ENCODE assay signal across 8 cellular contexts in genomic region chr3:58529516-58530353, GRCh38. TPM values are rescaled to one million over a fixed set of nuclear protein-coding genes. Genes with fewer than 3 reads are reported as not detected.
A peak's percentile ranks its signal among the peaks of the same experiment; 100 is the strongest.
DNase-seq lines count a peak whose midpoint lies in the region; ATAC-seq and TF ChIP-seq lines count a peak whose summit lies in the region.

No MANE protein-coding gene starts in this region.

- POLR2A ChIA-PET in AG04449 (lab: Yijun Ruan, JAX) = no interaction called here

- 75 to 78% (median 76%) methylated on average over 15 of the region's 15 CpGs for WGBS in ovary, 3 donors
- 86 to 94% (median 92%) methylated on average over 13 to 15 of the region's 15 CpGs for WGBS in spleen, 5 donors

- H3K27me3 ChIP-seq in ovary = no peaks in the 10 kb centered on the region
- H3K27me3 ChIP-seq in spleen (replicated peaks in 1 of 7) = no peaks in the 10 kb centered on the region

- no peak overlapping the region for H3K27ac ChIP-seq in ovary
- H3K27ac ChIP-seq in spleen = no peak overlapping the region

- no peak for ATAC-seq in GM19467 (IDR thresholded peaks at IDR 0.05; ENCODE audit: unreplicated experiment)

- TF ChIP-seq CTCF in AG04449 (IDR thresholded peaks at IDR 0.05; ENCODE audit: insufficient read depth, low read length, missing control alignments) = peak; percentile 28
- TF ChIP-seq CTCF in GM12874 (IDR thresholded peaks at IDR 0.05; ENCODE audit: insufficient read depth, low read depth, low read length) = peak; percentile 40; the same call in 1 of the 2 replicates
- peak; percentile 36 for TF ChIP-seq CTCF in fibroblast of villous mesenchyme (IDR thresholded peaks at IDR 0.05; ENCODE audit: insufficient read depth, low read depth, low read length)
- no peak for TF ChIP-seq CTCF in ovary (IDR thresholded peaks at IDR 0.05)
- TF ChIP-seq CTCF in spleen (IDR thresholded peaks at IDR 0.05 in 8 of 11, conservative IDR thresholded peaks at IDR 0.05 in 3 of 11) = no peak

- intact Hi-C loops in ovary (cut with DNase I) = loop anchor here in 2 of 4 donors (5.0 to 10.0 kb wide), 5 partner anchors 37 to 335 kb away; partner anchors contain the start of genes HTD2 (in 1 of the 2), KCTD6 (in 1 of the 2) and RPP14 (in 1 of the 2)
- intact Hi-C loops in spleen (cut with DNase I; ENCODE audit: low total_unique reads) = loop anchor here (10.0 kb wide), 2 partner anchors 65 to 205 kb away; no protein-coding TSS in a partner anchor

- no peak for TF ChIP-seq EP300 in ovary (IDR thresholded peaks at IDR 0.05)

- no peak for DNase-seq in AG04449 (ENCODE audit: low read depth, low spot score)
- peak; percentile 37 for DNase-seq in RPMI8226
- DNase-seq in fibroblast of villous mesenchyme (ENCODE audit: low read depth) = peak; percentile 17
- no peak for DNase-seq in ovary
- DNase-seq in AG08396 (ENCODE audit: low spot score) = no peak
- DNase-seq in spleen = no peak

- no peak for TF ChIP-seq POLR2A in ovary (IDR thresholded peaks at IDR 0.05)
- TF ChIP-seq POLR2A in spleen (IDR thresholded peaks at IDR 0.05) = no peak

- H3K36me3 ChIP-seq in ovary (no peaks in the 10 kb centered on the region), spleen (no peaks in the 10 kb centered on the region)

- H3K9me3 ChIP-seq in ovary = no peaks in the 10 kb centered on the region
- H3K9me3 ChIP-seq in spleen = no peaks in the 10 kb centered on the region

- no peak overlapping the region for H3K4me3 ChIP-seq in AG04449 (ENCODE audit: low read depth, low read length)
- no peak overlapping the region for H3K4me3 ChIP-seq in fibroblast of villous mesenchyme (ENCODE audit: low read depth, low read length)
- H3K4me3 ChIP-seq in ovary = no peak overlapping the region
- no peak overlapping the region for H3K4me3 ChIP-seq in spleen

- peaks cover 2% of the 10 kb centered on the region for H3K4me1 ChIP-seq in ovary (ENCODE audit: insufficient read depth)
- peaks cover 0 to 18% (median 8%) of the 10 kb centered on the region in 6 donors for H3K4me1 ChIP-seq in spleen

- CTCF ChIA-PET in AG04449 (lab: Yijun Ruan, JAX) = interaction anchor here (1.0 to 11.0 kb wide), 10 partner anchors 9 to 275 kb away, joined by 3 to 105 read pairs (median 14); partner anchors contain the start of genes ACOX2, HTD2, KCTD6 and RPP14

RNA-seq across cellular contexts. Expression of gene ACOX2, which starts 7.3 kb away (rescaled TPM):
- total RNA-seq in fibroblast of villous mesenchyme (12.1 and 13.9 TPM in 2 replicates), ovary (10 to 100 TPM in 6 of 7 donors, 1 to 10 TPM in 1; 6.8 to 26.4 (median 23.2) TPM), spleen (10 to 100 TPM in 1 of 7 donors, 1 to 10 TPM in 6; 1.3 to 11.5 (median 3.3) TPM)
- polyA plus RNA-seq in ovary (10 to 100 TPM; 25.4 to 57.7 TPM), spleen (1 to 10 TPM; 4.5 to 6.2 (median 5.5) TPM)

RNA-seq across cellular contexts. Expression of gene KCTD6, which starts 37.8 kb away (rescaled TPM):
- total RNA-seq in fibroblast of villous mesenchyme (8.1 and 10.4 TPM in 2 replicates), ovary (10 to 100 TPM; 10.9 to 16.6 (median 13.0) TPM), spleen (10 to 100 TPM in 5 of 7 donors, 1 to 10 TPM in 2; 8.1 to 23.5 (median 15.0) TPM)
- polyA plus RNA-seq in ovary (10 to 100 TPM; 11.7 to 20.8 TPM), spleen (10 to 100 TPM in 1 of 3 donors, 1 to 10 TPM in 2; 7.3 to 11.3 (median 8.6) TPM)

RNA-seq across cellular contexts. Expression of gene FAM107A, which starts 47.5 kb away (rescaled TPM):
- total RNA-seq in fibroblast of villous mesenchyme (not detected in 2 replicates), ovary (10 to 100 TPM in 5 of 7 donors, 1 to 10 TPM in 2; 2.7 to 47.3 (median 14.4) TPM), spleen (10 to 100 TPM in 6 of 7 donors, 1 to 10 TPM in 1; 9.6 to 47.7 (median 30.5) TPM)
- polyA plus RNA-seq in ovary (10 to 100 TPM; 14.0 to 19.9 TPM), spleen (10 to 100 TPM in 1 of 3 donors, 1 to 10 TPM in 2; 5.7 to 17.2 (median 7.0) TPM)

Comparison
In these comparisons a context has a peak if more than half of its experiments do, and no peak if none do; other contexts are left out.
1. DNase-seq: peak in RPMI8226 (single experiment) and fibroblast of villous mesenchyme (single experiment); none in AG04449 (single experiment), ovary (0 of 5), AG08396 (single experiment) and spleen (single experiment).
2. CTCF ChIP-seq: peak in AG04449 (single experiment), GM12874 (single experiment) and fibroblast of villous mesenchyme (single experiment); none in ovary (0 of 3) and spleen (0 of 11).